Comparison of ENCODE assay signal across 1 cellular context in genomic region chr2:188189356-188189755, GRCh38.
TF ChIP-seq lines count a peak whose summit lies in the region.

No MANE protein-coding gene starts in this region.

TF ChIP-seq in IMR-90, 13 proteins besides CTCF, POLR2A, EP300 and RAD21 (continued from another document):
- no peak for TF ChIP-seq ELK1 (IDR thresholded peaks at IDR 0.05; ENCODE audit: borderline replicate concordance, low read depth, low read length)
